In genomic region chr17:72569193-72569946, GRCh38 we compare ENCODE assay signal across 15 cellular contexts.
A peak's percentile ranks its signal among the peaks of the same experiment; 100 is the strongest.
DNase-seq lines count a peak whose midpoint lies in the region; FAIRE-seq lines count a peak whose summit lies in the region.
"Had no signal": no experiment of that assay in that cellular context is flagged by ENCODE, and none has a peak within 500 bp of the region (broad histone marks: within the 10 kb centered on the region; RNA-seq: fewer than 3 reads in every experiment).

No MANE protein-coding gene starts in this region.

- FAIRE-seq in RCC 7860 (lab: Jason Lieb, UNC) = no peak

- DNase-seq in DMS53 treated with DMSO at 0.1 percent for 48 hours (lab: John Stamatoyannopoulos, UW; ENCODE audit: unreplicated experiment) = peak; percentile 31
- peak; percentile 70 for DNase-seq in NCI-H146 (lab: John Stamatoyannopoulos, UW)
- DNase-seq in SHP77 treated with DMSO at 0.1 percent for 48 hours (lab: John Stamatoyannopoulos, UW) = peak; percentile 37
- peak; percentile 23 for DNase-seq in mucosa of gallbladder (ENCODE audit: low spot score)
- no peak for DNase-seq in RCC 7860 (ENCODE audit: low spot score)
- no peak for DNase-seq in HK-2 (ENCODE audit: unreplicated experiment)
- DNase-seq in amygdala (lab: John Stamatoyannopoulos, UW) = no peak
- DNase-seq in stimulated activated naive CD4-positive, alpha-beta T cell (lab: John Stamatoyannopoulos, UW) = no peak
- DNase-seq: activated CD8-positive, alpha-beta T cell treated with anti-CD3 and anti-CD28 coated beads, Interleukin-2, amount 10 ng/mL, durations not matched to agents 7 days and 5 days; activated T-cell treated with anti-CD3 and anti-CD28 coated beads, Interleukin-2, amount 50 U/mL, for 48 hours; BE2C; foreskin keratinocyte; NCI-H2107; Right ventricle myocardium superior; T-helper 17 cell had no signal

Comparison
In these comparisons a context has a peak if more than half of its experiments do, and no peak if none do; other contexts are left out.
1. DNase-seq: peak in DMS53 treated with DMSO at 0.1 percent for 48 hours (single experiment), NCI-H146 (single experiment), SHP77 treated with DMSO at 0.1 percent for 48 hours (single experiment) and mucosa of gallbladder (single experiment); none in RCC 7860 (single experiment), HK-2 (single experiment), amygdala (0 of 56) and stimulated activated naive CD4-positive, alpha-beta T cell (0 of 6).